ENCODE assay signal across 8 cellular contexts in genomic region chr2:25251461-25252273, GRCh38.
A peak's percentile ranks its signal among the peaks of the same experiment; 100 is the strongest.
DNase-seq lines count a peak whose midpoint lies in the region; ATAC-seq, FAIRE-seq and TF ChIP-seq lines count a peak whose summit lies in the region.

No MANE protein-coding gene starts in this region.

- H3K79me2 ChIP-seq in K562 (ENCODE audit: control insufficient read depth, insufficient read depth, low read length) = peaks cover 4% of the 10 kb centered on the region; the same call in 2 of the 3 replicates

- no peaks in the 10 kb centered on the region for H4K20me1 ChIP-seq in K562 (replicated peaks; ENCODE audit: control insufficient read depth, insufficient read depth, low read length)

- DNase-seq in EH (ENCODE audit: low read depth) = peak; percentile 46
- no peak for DNase-seq in RWPE2 (ENCODE audit: low spot score)
- peak; percentile 65 to 81 (median 74) for DNase-seq in K562 (ENCODE audit: extremely low read depth in 1 of 4, low spot score in 3 of 4)
- DNase-seq in NK-92 (lab: John Stamatoyannopoulos, UW; ENCODE audit: unreplicated experiment) = no peak

- H3K9me3 ChIP-seq in RWPE2 (ENCODE audit: severe bottlenecking) (no peaks in the 10 kb centered on the region), K562 (replicated peaks; ENCODE audit: control insufficient read depth, insufficient read depth, low read depth, low read length) (no peaks in the 10 kb centered on the region), iPS-18c (ENCODE audit: control insufficient read depth, insufficient read depth, low read length) (no peaks in the 10 kb centered on the region), skeletal muscle satellite cell (replicated peaks; ENCODE audit: low read length) (no peaks in the 10 kb centered on the region)

- TSS peak; percentile 63 for BruUV-seq in K562 (replicated peaks; lab: Mats Ljungman, UMichigan)

- H3K27ac ChIP-seq in RWPE2 (ENCODE audit: poor library complexity, severe bottlenecking) = peak overlapping the region; percentile 24
- H3K27ac ChIP-seq in K562 (ENCODE audit: extremely low read depth, low read depth, low read length) = peak overlapping the region; percentile 75

- TF ChIP-seq POLR2A in K562 (conservative IDR thresholded peaks at IDR 0.05) = peak; percentile 41

- no peaks in the 10 kb centered on the region for H3K4me1 ChIP-seq in RWPE2 (ENCODE audit: insufficient read depth, poor library complexity, severe bottlenecking)
- H3K4me1 ChIP-seq in K562 (replicated peaks in 1 of 2; ENCODE audit: control insufficient read depth in 2 of 2, insufficient read depth in 2 of 2, low read length in 2 of 2) = peaks cover 24 to 45% of the 10 kb centered on the region in 2 experiments
- peaks cover 19% of the 10 kb centered on the region for H3K4me1 ChIP-seq in skeletal muscle satellite cell (ENCODE audit: control insufficient read depth, insufficient read depth, low read length)

- H3K4me2 ChIP-seq in K562 (ENCODE audit: insufficient read depth, low read length) (peak overlapping the region; percentile 80), skeletal muscle satellite cell (ENCODE audit: low read length) (peak overlapping the region; percentile 82)

- no peak for TF ChIP-seq CTCF in RWPE2 (IDR thresholded peaks at IDR 0.05; ENCODE audit: poor library complexity, severe bottlenecking)
- TF ChIP-seq CTCF in K562 (IDR thresholded peaks at IDR 0.05 in 2 of 3, conservative IDR thresholded peaks at IDR 0.05 in 1 of 3; ENCODE audit: insufficient read depth in 2 of 3, low read depth in 1 of 3, low read length in 3 of 3) = no peak

- POLR2A ChIA-PET in K562 (lab: Yijun Ruan, JAX) = interaction anchor here (0.6 to 1.8 kb wide), 3 partner anchors 9 to 67 kb away, joined by 3 to 11 read pairs (median 5); no protein-coding TSS in a partner anchor

- no peaks in the 10 kb centered on the region for H3K36me3 ChIP-seq in RWPE2 (ENCODE audit: low read depth)
- H3K36me3 ChIP-seq in K562 (ENCODE audit: control insufficient read depth, insufficient read depth, low read length) = peaks cover 11% of the 10 kb centered on the region; the same call in 2 of the 3 replicates
- H3K36me3 ChIP-seq in skeletal muscle satellite cell (ENCODE audit: insufficient read depth, low read length) = peaks cover 12% of the 10 kb centered on the region

- H3K27me3 ChIP-seq in RWPE2 (ENCODE audit: insufficient read depth, poor library complexity, severe bottlenecking) (no peaks in the 10 kb centered on the region), K562 (ENCODE audit: control insufficient read depth in 2 of 2, insufficient read depth in 2 of 2, low read length in 2 of 2) (no peaks in the 10 kb centered on the region), skeletal muscle satellite cell (ENCODE audit: control insufficient read depth, insufficient read depth, low read length) (no peaks in the 10 kb centered on the region)

- WGBS in K562 (ENCODE audit: insufficient coverage, low coverage, missing lambda C conversion rate) = 7% methylated on average over 41 of the region's 50 CpGs

- ATAC-seq in HG02852 (IDR thresholded peaks at IDR 0.05; ENCODE audit: unreplicated experiment) = peak; percentile 47
- peak; percentile 70 for ATAC-seq in RWPE2 (ENCODE audit: low read depth)
- peak; percentile 70 for ATAC-seq in K562
- ATAC-seq in GM21526 (IDR thresholded peaks at IDR 0.05; ENCODE audit: low FRiP score, unreplicated experiment) = no peak

- TF ChIP-seq RAD21 in K562 (CRISPR knock-in tag; conservative IDR thresholded peaks at IDR 0.05 in 1 of 2, IDR thresholded peaks at IDR 0.05 in 1 of 2) = no peak

- in situ Hi-C loops in K562 (cut with MboI) = no loop called here

- no peak for FAIRE-seq in K562 (lab: Jason Lieb, UNC)

- CTCF ChIA-PET in K562 (lab: Yijun Ruan, JAX; ENCODE audit: low intra/inter-chr PET ratio) = no interaction called here

- intact Hi-C loops in K562 (cut with micrococcal nuclease) = no loop called here

- H3K9me1 ChIP-seq in K562 (ENCODE audit: control insufficient read depth, insufficient read depth, low read length) = no peaks in the 10 kb centered on the region

- H2AFZ ChIP-seq in K562 (ENCODE audit: low read depth, low read length) = peak overlapping the region; percentile 93

- H3K4me3 ChIP-seq in RWPE2 (ENCODE audit: severe bottlenecking) (peak overlapping the region; percentile 44), K562 (peak overlapping the region; percentile 42), iPS-18c (ENCODE audit: insufficient read depth, low read depth, low read length) (peak overlapping the region; percentile 96), skeletal muscle satellite cell (ENCODE audit: low read length) (peak overlapping the region; percentile 61)

- H3K9ac ChIP-seq in K562 (ENCODE audit: insufficient read depth in 1 of 2, low read depth in 2 of 2, low read length in 2 of 2) = peak overlapping the region; percentile 76 to 87
- H3K9ac ChIP-seq in skeletal muscle satellite cell (ENCODE audit: low read depth, low read length) = peak overlapping the region; percentile 73

- no peak for TF ChIP-seq EP300 in K562 (IDR thresholded peaks at IDR 0.05; ENCODE audit: low read length)

TF ChIP-seq in K562, 482 proteins besides CTCF, POLR2A, EP300 and RAD21 (continues in another document):
- TF ChIP-seq ELF1 (tag; IDR thresholded peaks at IDR 0.05) (no peak), MYC (IDR thresholded peaks at IDR 0.05; ENCODE audit: low read depth, low read length) (no peak), MYC (CRISPR knock-in tag; IDR thresholded peaks at IDR 0.05; ENCODE audit: borderline replicate concordance, low read depth) (peak; percentile 74; the same call in 1 of the 2 replicates), FOXJ2 (tag; IDR thresholded peaks at IDR 0.05) (no peak), ZNF224 (CRISPR knock-in tag; IDR thresholded peaks at IDR 0.05) (no peak), ATF1 (CRISPR knock-in tag; IDR thresholded peaks at IDR 0.05) (no peak), ATF1 (tag; IDR thresholded peaks at IDR 0.05) (no peak), TRIM24 (IDR thresholded peaks at IDR 0.05) (0 out of 4 replicates have a peak, but pooled peaks of 1 of the 2 experiments have one; percentile 10), CREB1 (IDR thresholded peaks at IDR 0.05) (no peak), CREB1 (CRISPR knock-in tag; IDR thresholded peaks at IDR 0.05) (peak; percentile 37; the same call in 1 of the 2 replicates), RBFOX2 (IDR thresholded peaks at IDR 0.05; ENCODE audit: low read depth, low read length) (peak; percentile 75), ZNF431 (CRISPR knock-in tag; IDR thresholded peaks at IDR 0.05) (peak; percentile 72), PATZ1 (CRISPR knock-in tag; IDR thresholded peaks at IDR 0.05; ENCODE audit: borderline replicate concordance) (no peak), NR3C1 (CRISPR knock-in tag; IDR thresholded peaks at IDR 0.05) (peak; percentile 79; the same call in 1 of the 2 replicates), HDAC1 (IDR thresholded peaks at IDR 0.05) (0 out of 4 replicates have a peak, but pooled peaks of 1 of the 2 experiments have one; percentile 7)
- TF ChIP-seq, protein P1, sequence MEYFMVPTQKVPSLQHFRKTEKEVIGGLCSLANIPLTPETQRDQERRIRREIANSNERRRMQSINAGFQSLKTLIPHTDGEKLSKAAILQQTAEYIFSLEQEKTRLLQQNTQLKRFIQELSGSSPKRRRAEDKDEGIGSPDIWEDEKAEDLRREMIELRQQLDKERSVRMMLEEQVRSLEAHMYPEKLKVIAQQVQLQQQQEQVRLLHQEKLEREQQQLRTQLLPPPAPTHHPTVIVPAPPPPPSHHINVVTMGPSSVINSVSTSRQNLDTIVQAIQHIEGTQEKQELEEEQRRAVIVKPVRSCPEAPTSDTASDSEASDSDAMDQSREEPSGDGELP (CRISPR knock-in tag; IDR thresholded peaks at IDR 0.05; ENCODE audit: borderline replicate concordance) = peak; percentile 63; the same call in 1 of the 2 replicates

Comparison
In these comparisons a context has a peak if more than half of its experiments do, and no peak if none do; other contexts are left out.
1. DNase-seq: peak in EH (single experiment) and K562 (4 of 4); none in RWPE2 (single experiment) and NK-92 (single experiment).
2. H3K4me3 ChIP-seq: peak in every context shown above with its lines; median percentile 96 in iPS-18c; 61 in skeletal muscle satellite cell; 44 in RWPE2; 42 in K562.